14 cellular contexts compared by ENCODE assay signal in the genomic region with DNA sequence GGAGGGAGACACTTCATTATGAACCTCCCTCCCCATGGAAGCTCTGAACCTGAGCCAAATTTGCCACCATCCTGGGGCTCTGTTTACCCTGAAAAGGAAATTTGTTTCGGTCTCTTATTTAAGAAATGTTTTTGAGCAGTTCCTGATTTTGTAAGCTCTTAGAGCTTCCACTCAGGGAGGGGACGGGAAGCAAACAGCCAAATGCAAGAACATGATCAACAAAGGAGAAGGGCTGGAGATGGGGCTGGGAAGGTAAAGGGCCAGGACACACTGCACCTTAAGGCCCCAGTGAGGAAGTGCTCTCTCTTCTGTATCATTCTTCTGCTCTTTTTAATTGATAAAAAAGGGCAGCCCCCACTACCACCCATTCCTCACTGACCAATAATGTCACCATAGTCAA.
"Had no signal": no experiment of that assay in that cellular context is flagged by ENCODE, and none has a peak within 500 bp of the region (broad histone marks: within the 10 kb centered on the region; RNA-seq: fewer than 3 reads in every experiment).

No MANE protein-coding gene starts in this region.

- H3K27me3 ChIP-seq: breast epithelium, tibial nerve had no signal

- H3K27ac ChIP-seq: breast epithelium, skin epidermis had no signal

- FAIRE-seq: endothelial cell of umbilical vein, TTC549 had no signal

- H3K4me1 ChIP-seq: breast epithelium had no signal

- H3K36me3 ChIP-seq: breast epithelium had no signal

- DNase-seq: activated CD4-positive, alpha-beta T cell treated with anti-CD3 and anti-CD28 coated beads, Interleukin-2, amount 50 U/mL, for 4 hours; activated CD4-positive, CD25-positive, alpha-beta regulatory T cell treated with anti-CD3 and anti-CD28 coated beads, Interleukin-2, amount 50 U/mL, for 72 hours; activated CD8-positive, alpha-beta memory T cell treated with anti-CD3 and anti-CD28 coated beads, Interleukin-2, amount 10 ng/mL, durations not matched to agents 7 days and 5 days; activated T-cell treated with anti-CD3 and anti-CD28 coated beads, Interleukin-2, amount 50 U/mL, for 24 hours; aorta; glutamatergic neuron; nephron progenitor cell; SHP77 treated with DMSO at 0.1 percent for 48 hours; T-helper 17 cell had no signal

- ATAC-seq: activated CD8-positive, alpha-beta memory T cell treated with anti-CD3 and anti-CD28 coated beads, Interleukin-2, amount 10 ng/mL, durations not matched to agents 7 days and 5 days; T-helper 17 cell had no signal

- H3K4me3 ChIP-seq: breast epithelium, skin epidermis, tibial nerve had no signal
